1 cellular context compared by ENCODE assay signal in the genomic region with DNA sequence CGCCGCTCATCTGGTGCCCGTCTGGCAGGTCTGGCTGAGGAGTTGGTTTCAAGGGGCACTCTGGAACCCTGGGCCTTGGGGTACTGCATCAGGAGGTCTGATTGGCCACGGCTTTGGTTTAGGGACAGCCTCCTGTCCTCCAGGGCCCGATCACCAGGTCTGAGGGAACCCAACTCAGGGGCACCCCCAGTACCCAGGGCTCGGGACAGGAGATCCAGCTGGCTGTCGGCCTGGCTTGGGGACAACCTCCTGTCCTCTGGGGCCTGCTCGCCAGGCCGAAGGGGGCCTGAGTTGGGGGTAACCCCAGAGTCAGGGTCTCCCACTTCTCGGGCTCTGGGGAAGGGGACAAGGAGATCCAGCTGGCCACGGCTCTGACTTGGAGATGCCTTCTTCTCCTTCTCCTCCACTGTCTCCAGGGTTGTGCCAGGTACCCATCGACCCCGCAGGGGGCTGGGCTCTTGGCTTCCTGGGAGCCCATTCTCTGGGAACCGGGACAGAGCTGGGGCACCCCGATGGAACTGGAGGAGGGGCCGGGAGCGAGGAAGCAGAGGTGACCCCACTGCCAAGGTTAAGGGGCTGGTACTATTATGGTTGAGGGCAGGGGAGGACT.
TF ChIP-seq lines count a peak whose summit lies in the region.

No MANE protein-coding gene starts in this region.

TF ChIP-seq in HepG2, 621 proteins besides CTCF, POLR2A, EP300 and RAD21 (continues in another document):
- TF ChIP-seq ZNF672 (CRISPR knock-in tag; IDR thresholded peaks at IDR 0.05) (0 out of 2 replicates have a peak, but pooled peaks have one; percentile 9), MIER3 (CRISPR knock-in tag; IDR thresholded peaks at IDR 0.05; ENCODE audit: borderline replicate concordance) (no peak), ZNF530 (CRISPR knock-in tag; IDR thresholded peaks at IDR 0.05; ENCODE audit: low read depth) (no peak), ZNF34 (CRISPR knock-in tag; IDR thresholded peaks at IDR 0.05; ENCODE audit: borderline replicate concordance) (0 out of 2 replicates have a peak, but pooled peaks have one; percentile 54), NFIB (CRISPR knock-in tag; IDR thresholded peaks at IDR 0.05; ENCODE audit: borderline replicate concordance) (no peak), GATA4 (IDR thresholded peaks at IDR 0.05; ENCODE audit: borderline replicate concordance, low read depth) (no peak), ZSCAN20 (CRISPR knock-in tag; IDR thresholded peaks at IDR 0.05; ENCODE audit: borderline replicate concordance) (no peak), NR2F6 (IDR thresholded peaks at IDR 0.05) (no peak), NR2F6 (CRISPR knock-in tag; IDR thresholded peaks at IDR 0.05) (no peak), ADNP (CRISPR knock-in tag; IDR thresholded peaks at IDR 0.05) (no peak), DNMT3B (CRISPR knock-in tag; conservative IDR thresholded peaks at IDR 0.05) (no peak), ZMAT3 (CRISPR knock-in tag; conservative IDR thresholded peaks at IDR 0.05) (no peak), MZF1 (CRISPR knock-in tag; IDR thresholded peaks at IDR 0.05; ENCODE audit: borderline replicate concordance) (0 out of 2 replicates have a peak, but pooled peaks have one; percentile 10), MBD4 (IDR thresholded peaks at IDR 0.05; ENCODE audit: borderline replicate concordance, low read length) (no peak), ZNF501 (CRISPR knock-in tag; IDR thresholded peaks at IDR 0.05) (no peak), ZNF7 (CRISPR knock-in tag; IDR thresholded peaks at IDR 0.05) (no peak), ATF2 (CRISPR knock-in tag; IDR thresholded peaks at IDR 0.05) (no peak), ZNF383 (CRISPR knock-in tag; IDR thresholded peaks at IDR 0.05; ENCODE audit: borderline replicate concordance) (peak; percentile 92; the same call in 1 of the 2 replicates), ZSCAN29 (CRISPR knock-in tag; conservative IDR thresholded peaks at IDR 0.05) (0 out of 2 replicates have a peak, but pooled peaks have one; percentile 67), ZFP36L2 (CRISPR knock-in tag; IDR thresholded peaks at IDR 0.05) (no peak), SIN3A (IDR thresholded peaks at IDR 0.05; ENCODE audit: borderline replicate concordance, low read depth, low read length) (no peak), SETDB1 (CRISPR knock-in tag; IDR thresholded peaks at IDR 0.05; ENCODE audit: borderline replicate concordance) (0 out of 2 replicates have a peak, but pooled peaks have one; percentile 49), MYC (CRISPR knock-in tag; IDR thresholded peaks at IDR 0.05; ENCODE audit: borderline replicate concordance) (no peak), GTF2F1 (IDR thresholded peaks at IDR 0.05; ENCODE audit: low read length) (no peak), KLF9 (CRISPR knock-in tag; IDR thresholded peaks at IDR 0.05; ENCODE audit: low read depth) (no peak), HES4 (CRISPR knock-in tag; IDR thresholded peaks at IDR 0.05; ENCODE audit: borderline replicate concordance) (peak; percentile 71; the same call in 1 of the 2 replicates), KAT2B (IDR thresholded peaks at IDR 0.05; ENCODE audit: borderline replicate concordance, low read depth, low read length) (no peak), ZFY (CRISPR knock-in tag; IDR thresholded peaks at IDR 0.05) (0 out of 2 replicates have a peak, but pooled peaks have one; percentile 1), RELA (CRISPR knock-in tag; IDR thresholded peaks at IDR 0.05) (no peak; the same call in 1 of the 2 replicates), ZBTB42 (CRISPR knock-in tag; IDR thresholded peaks at IDR 0.05) (peak; percentile 56; the same call in 1 of the 2 replicates), ZNF468 (CRISPR knock-in tag; IDR thresholded peaks at IDR 0.05) (no peak), JUNB (CRISPR knock-in tag; IDR thresholded peaks at IDR 0.05; ENCODE audit: borderline replicate concordance) (no peak), CERS6 (CRISPR knock-in tag; IDR thresholded peaks at IDR 0.05) (no peak), PRDM15 (CRISPR knock-in tag; IDR thresholded peaks at IDR 0.05) (no peak), ZNF33B (CRISPR knock-in tag; IDR thresholded peaks at IDR 0.05) (no peak), SATB2 (CRISPR knock-in tag; IDR thresholded peaks at IDR 0.05) (no peak), SPEN (CRISPR knock-in tag; IDR thresholded peaks at IDR 0.05; ENCODE audit: low read depth) (peak; percentile 8; the same call in 1 of the 2 replicates), BATF2 (CRISPR knock-in tag; IDR thresholded peaks at IDR 0.05) (no peak), SYNCRIP (IDR thresholded peaks at IDR 0.05; ENCODE audit: insufficient read depth, low read depth, low read length) (no peak), ZKSCAN5 (CRISPR knock-in tag; IDR thresholded peaks at IDR 0.05) (0 out of 2 replicates have a peak, but pooled peaks have one; percentile 17), BRCA1 (CRISPR knock-in tag; IDR thresholded peaks at IDR 0.05) (no peak), MXD3 (CRISPR knock-in tag; IDR thresholded peaks at IDR 0.05) (no peak)
- TF ChIP-seq, protein P1, sequence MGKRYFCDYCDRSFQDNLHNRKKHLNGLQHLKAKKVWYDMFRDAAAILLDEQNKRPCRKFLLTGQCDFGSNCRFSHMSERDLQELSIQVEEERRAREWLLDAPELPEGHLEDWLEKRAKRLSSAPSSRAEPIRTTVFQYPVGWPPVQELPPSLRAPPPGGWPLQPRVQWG (CRISPR knock-in tag; IDR thresholded peaks at IDR 0.05; ENCODE audit: borderline replicate concordance, low read depth), result no peak
- TF ChIP-seq, protein P2, sequence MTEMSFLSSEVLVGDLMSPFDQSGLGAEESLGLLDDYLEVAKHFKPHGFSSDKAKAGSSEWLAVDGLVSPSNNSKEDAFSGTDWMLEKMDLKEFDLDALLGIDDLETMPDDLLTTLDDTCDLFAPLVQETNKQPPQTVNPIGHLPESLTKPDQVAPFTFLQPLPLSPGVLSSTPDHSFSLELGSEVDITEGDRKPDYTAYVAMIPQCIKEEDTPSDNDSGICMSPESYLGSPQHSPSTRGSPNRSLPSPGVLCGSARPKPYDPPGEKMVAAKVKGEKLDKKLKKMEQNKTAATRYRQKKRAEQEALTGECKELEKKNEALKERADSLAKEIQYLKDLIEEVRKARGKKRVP (CRISPR knock-in tag; IDR thresholded peaks at IDR 0.05), result no peak
- TF ChIP-seq, protein P3, sequence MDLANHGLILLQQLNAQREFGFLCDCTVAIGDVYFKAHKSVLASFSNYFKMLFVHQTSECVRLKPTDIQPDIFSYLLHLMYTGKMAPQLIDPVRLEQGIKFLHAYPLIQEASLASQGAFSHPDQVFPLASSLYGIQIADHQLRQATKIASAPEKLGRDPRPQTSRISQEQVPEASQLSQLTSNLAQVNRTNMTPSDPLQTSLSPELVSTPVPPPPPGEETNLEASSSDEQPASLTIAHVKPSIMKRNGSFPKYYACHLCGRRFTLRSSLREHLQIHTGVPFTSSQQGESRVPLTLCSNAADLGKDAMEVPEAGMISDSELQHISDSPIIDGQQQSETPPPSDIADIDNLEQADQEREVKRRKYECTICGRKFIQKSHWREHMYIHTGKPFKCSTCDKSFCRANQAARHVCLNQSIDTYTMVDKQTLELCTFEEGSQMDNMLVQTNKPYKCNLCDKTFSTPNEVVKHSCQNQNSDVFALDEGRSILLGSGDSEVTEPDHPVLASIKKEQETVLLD (CRISPR knock-in tag; IDR thresholded peaks at IDR 0.05; ENCODE audit: low read depth), result 0 out of 2 replicates have a peak, but pooled peaks have one; percentile 50
- TF ChIP-seq, protein P4, sequence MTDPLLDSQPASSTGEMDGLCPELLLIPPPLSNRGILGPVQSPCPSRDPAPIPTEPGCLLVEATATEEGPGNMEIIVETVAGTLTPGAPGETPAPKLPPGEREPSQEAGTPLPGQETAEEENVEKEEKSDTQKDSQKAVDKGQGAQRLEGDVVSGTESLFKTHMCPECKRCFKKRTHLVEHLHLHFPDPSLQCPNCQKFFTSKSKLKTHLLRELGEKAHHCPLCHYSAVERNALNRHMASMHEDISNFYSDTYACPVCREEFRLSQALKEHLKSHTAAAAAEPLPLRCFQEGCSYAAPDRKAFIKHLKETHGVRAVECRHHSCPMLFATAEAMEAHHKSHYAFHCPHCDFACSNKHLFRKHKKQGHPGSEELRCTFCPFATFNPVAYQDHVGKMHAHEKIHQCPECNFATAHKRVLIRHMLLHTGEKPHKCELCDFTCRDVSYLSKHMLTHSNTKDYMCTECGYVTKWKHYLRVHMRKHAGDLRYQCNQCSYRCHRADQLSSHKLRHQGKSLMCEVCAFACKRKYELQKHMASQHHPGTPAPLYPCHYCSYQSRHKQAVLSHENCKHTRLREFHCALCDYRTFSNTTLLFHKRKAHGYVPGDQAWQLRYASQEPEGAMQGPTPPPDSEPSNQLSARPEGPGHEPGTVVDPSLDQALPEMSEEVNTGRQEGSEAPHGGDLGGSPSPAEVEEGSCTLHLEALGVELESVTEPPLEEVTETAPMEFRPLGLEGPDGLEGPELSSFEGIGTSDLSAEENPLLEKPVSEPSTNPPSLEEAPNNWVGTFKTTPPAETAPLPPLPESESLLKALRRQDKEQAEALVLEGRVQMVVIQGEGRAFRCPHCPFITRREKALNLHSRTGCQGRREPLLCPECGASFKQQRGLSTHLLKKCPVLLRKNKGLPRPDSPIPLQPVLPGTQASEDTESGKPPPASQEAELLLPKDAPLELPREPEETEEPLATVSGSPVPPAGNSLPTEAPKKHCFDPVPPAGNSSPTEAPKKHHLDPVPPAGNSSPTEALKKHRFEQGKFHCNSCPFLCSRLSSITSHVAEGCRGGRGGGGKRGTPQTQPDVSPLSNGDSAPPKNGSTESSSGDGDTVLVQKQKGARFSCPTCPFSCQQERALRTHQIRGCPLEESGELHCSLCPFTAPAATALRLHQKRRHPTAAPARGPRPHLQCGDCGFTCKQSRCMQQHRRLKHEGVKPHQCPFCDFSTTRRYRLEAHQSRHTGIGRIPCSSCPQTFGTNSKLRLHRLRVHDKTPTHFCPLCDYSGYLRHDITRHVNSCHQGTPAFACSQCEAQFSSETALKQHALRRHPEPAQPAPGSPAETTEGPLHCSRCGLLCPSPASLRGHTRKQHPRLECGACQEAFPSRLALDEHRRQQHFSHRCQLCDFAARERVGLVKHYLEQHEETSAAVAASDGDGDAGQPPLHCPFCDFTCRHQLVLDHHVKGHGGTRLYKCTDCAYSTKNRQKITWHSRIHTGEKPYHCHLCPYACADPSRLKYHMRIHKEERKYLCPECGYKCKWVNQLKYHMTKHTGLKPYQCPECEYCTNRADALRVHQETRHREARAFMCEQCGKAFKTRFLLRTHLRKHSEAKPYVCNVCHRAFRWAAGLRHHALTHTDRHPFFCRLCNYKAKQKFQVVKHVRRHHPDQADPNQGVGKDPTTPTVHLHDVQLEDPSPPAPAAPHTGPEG (CRISPR knock-in tag; IDR thresholded peaks at IDR 0.05), result 0 out of 2 replicates have a peak, but pooled peaks have one; percentile 9
- TF ChIP-seq, protein P5, sequence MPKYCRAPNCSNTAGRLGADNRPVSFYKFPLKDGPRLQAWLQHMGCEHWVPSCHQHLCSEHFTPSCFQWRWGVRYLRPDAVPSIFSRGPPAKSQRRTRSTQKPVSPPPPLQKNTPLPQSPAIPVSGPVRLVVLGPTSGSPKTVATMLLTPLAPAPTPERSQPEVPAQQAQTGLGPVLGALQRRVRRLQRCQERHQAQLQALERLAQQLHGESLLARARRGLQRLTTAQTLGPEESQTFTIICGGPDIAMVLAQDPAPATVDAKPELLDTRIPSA (CRISPR knock-in tag; IDR thresholded peaks at IDR 0.05; ENCODE audit: borderline replicate concordance), result no peak
